Comparison of ENCODE assay signal across 31 cellular contexts in genomic region chr5:152329191-152329590, GRCh38.
DNase-seq lines count a peak whose midpoint lies in the region; ATAC-seq and TF ChIP-seq lines count a peak whose summit lies in the region.
"Had no signal": no experiment of that assay in that cellular context is flagged by ENCODE, and none has a peak within 500 bp of the region (broad histone marks: within the 10 kb centered on the region; RNA-seq: fewer than 3 reads in every experiment).

No MANE protein-coding gene starts in this region.

- no peaks in the 10 kb centered on the region for H3K36me3 ChIP-seq in mammary epithelial cell (ENCODE audit: insufficient read depth, low read length)
- H3K36me3 ChIP-seq: ascending aorta, sigmoid colon, upper lobe of left lung had no signal

- no peak overlapping the region for H3K4me2 ChIP-seq in mammary epithelial cell (ENCODE audit: insufficient read depth, low read depth, low read length)

- intact Hi-C loops in MCF 10A (cut with micrococcal nuclease) (no loop called here), mammary epithelial cell (cut with micrococcal nuclease) (no loop called here)

- no peak for TF ChIP-seq CTCF in MCF 10A (IDR thresholded peaks at IDR 0.05; ENCODE audit: unreplicated experiment)
- no peak for TF ChIP-seq CTCF in mammary epithelial cell (conservative IDR thresholded peaks at IDR 0.05 in 1 of 2, IDR thresholded peaks at IDR 0.05 in 1 of 2; ENCODE audit: extremely low read depth in 1 of 2, insufficient read depth in 1 of 2, low read depth in 1 of 2, low read length in 2 of 2)
- TF ChIP-seq CTCF in epithelial cell of esophagus (IDR thresholded peaks at IDR 0.05; ENCODE audit: insufficient read depth, low read depth, low read length, missing control alignments): no peak
- no peak for TF ChIP-seq CTCF in neural crest cell (conservative IDR thresholded peaks at IDR 0.05)

- CTCF ChIA-PET in MCF 10A (lab: Yijun Ruan, JAX): interaction anchor here (0.7 to 2.4 kb wide), 2 partner anchors 20 to 23 kb away, joined by 3 to 11 read pairs; no protein-coding TSS in a partner anchor
- CTCF ChIA-PET in mammary epithelial cell (lab: Charles Lee; ENCODE audit: low non-redundant PET): no interaction called here

- H3K4me3 Mint-ChIP-seq in MCF 10A (ENCODE audit: unreplicated experiment) (no peak overlapping the region), neural crest cell (no peak overlapping the region)
- H3K4me3 Mint-ChIP-seq in activated T-helper 17 cell treated with anti-CD3 and anti-CD28 coated beads, Interleukin-2, amount 50 U/mL, for 72 hours: no peak overlapping the region
- H3K4me3 Mint-ChIP-seq: activated CD8-positive, alpha-beta T cell treated with anti-CD3 and anti-CD28 coated beads, Interleukin-2, amount 10 ng/mL, durations not matched to agents 7 days and 5 days; activated naive CD8-positive, alpha-beta T cell treated with anti-CD3 and anti-CD28 coated beads for 36 hours; CD8-positive, alpha-beta T cell; dendritic cell treated with granulocyte-macrophage colony-stimulating factor and Interleukin-4, amounts not matched to agents 40 ng/mL and 50 ng/mL, for 4 days; IgD-negative memory B cell; stimulated activated memory B cell treated with anti-CD40 and anti-IgM and Interleukin-4, amounts not matched to agents 10 μg/mL and 1 μg/mL and 100 μg/mL, for 72 hours; T-helper 17 cell had no signal

- H3K27me3 ChIP-seq in mammary epithelial cell (ENCODE audit: insufficient read depth, low read length): no peaks in the 10 kb centered on the region
- H3K27me3 ChIP-seq: ascending aorta, sigmoid colon, upper lobe of left lung had no signal

- H2AFZ ChIP-seq in mammary epithelial cell (ENCODE audit: low read depth, low read length): no peak overlapping the region

- in situ Hi-C loops in mammary epithelial cell (cut with MboI; ENCODE audit: low sequenced_read_pairs in 2 of 2): no loop called here

- H3K36me3 Mint-ChIP-seq in MCF 10A (ENCODE audit: insufficient read depth, unreplicated experiment) (no peaks in the 10 kb centered on the region), neural crest cell (ENCODE audit: low read depth) (peaks cover 4% of the 10 kb centered on the region)
- H3K36me3 Mint-ChIP-seq in activated T-helper 17 cell treated with anti-CD3 and anti-CD28 coated beads, Interleukin-2, amount 50 U/mL, for 72 hours (ENCODE audit: low read depth): no peaks in the 10 kb centered on the region
- H3K36me3 Mint-ChIP-seq: activated naive CD8-positive, alpha-beta T cell treated with anti-CD3 and anti-CD28 coated beads for 36 hours; CD8-positive, alpha-beta T cell; IgD-negative memory B cell; stimulated activated memory B cell treated with anti-CD40 and anti-IgM and Interleukin-4, amounts not matched to agents 10 μg/mL and 1 μg/mL and 100 μg/mL, for 72 hours had no signal

- dilution Hi-C loops in mammary epithelial cell (cut with HindIII; ENCODE audit: low sequenced_read_pairs): no loop called here

- H3K9me3 ChIP-seq in mammary epithelial cell (replicated peaks; ENCODE audit: insufficient read depth, low read length): no peaks in the 10 kb centered on the region

- no peaks in the 10 kb centered on the region for H3K4me1 Mint-ChIP-seq in MCF 10A (ENCODE audit: insufficient read depth, unreplicated experiment)
- H3K4me1 Mint-ChIP-seq in neural crest cell: no peaks in the 10 kb centered on the region
- H3K4me1 Mint-ChIP-seq in activated T-helper 17 cell treated with anti-CD3 and anti-CD28 coated beads, Interleukin-2, amount 50 U/mL, for 72 hours: no peaks in the 10 kb centered on the region
- H3K4me1 Mint-ChIP-seq: activated naive CD8-positive, alpha-beta T cell treated with anti-CD3 and anti-CD28 coated beads for 36 hours; IgD-negative memory B cell; stimulated activated memory B cell treated with anti-CD40 and anti-IgM and Interleukin-4, amounts not matched to agents 10 μg/mL and 1 μg/mL and 100 μg/mL, for 72 hours; T-helper 17 cell had no signal

- no peaks in the 10 kb centered on the region for H3K9me3 Mint-ChIP-seq in MCF 10A (ENCODE audit: unreplicated experiment)
- H3K9me3 Mint-ChIP-seq in neural crest cell: peaks cover 12% of the 10 kb centered on the region
- no peaks in the 10 kb centered on the region for H3K9me3 Mint-ChIP-seq in activated T-helper 17 cell treated with anti-CD3 and anti-CD28 coated beads, Interleukin-2, amount 50 U/mL, for 72 hours
- H3K9me3 Mint-ChIP-seq: dendritic cell treated with granulocyte-macrophage colony-stimulating factor and Interleukin-4, amounts not matched to agents 40 ng/mL and 50 ng/mL, for 4 days had no signal

- H3K27me3 Mint-ChIP-seq in MCF 10A (ENCODE audit: insufficient read depth, unreplicated experiment): no peaks in the 10 kb centered on the region
- H3K27me3 Mint-ChIP-seq in neural crest cell (ENCODE audit: low read depth): no peaks in the 10 kb centered on the region
- H3K27me3 Mint-ChIP-seq in activated T-helper 17 cell treated with anti-CD3 and anti-CD28 coated beads, Interleukin-2, amount 50 U/mL, for 72 hours: peaks cover 13% of the 10 kb centered on the region
- H3K27me3 Mint-ChIP-seq: dendritic cell treated with granulocyte-macrophage colony-stimulating factor and Interleukin-4, amounts not matched to agents 40 ng/mL and 50 ng/mL, for 4 days; T-helper 17 cell had no signal

- H3K27ac Mint-ChIP-seq in MCF 10A (ENCODE audit: low read depth, unreplicated experiment): no peak overlapping the region
- H3K27ac Mint-ChIP-seq in neural crest cell (ENCODE audit: unreplicated experiment): peak overlapping the region; percentile 14
- no peak overlapping the region for H3K27ac Mint-ChIP-seq in activated T-helper 17 cell treated with anti-CD3 and anti-CD28 coated beads, Interleukin-2, amount 50 U/mL, for 72 hours
- H3K27ac Mint-ChIP-seq: activated CD8-positive, alpha-beta T cell treated with anti-CD3 and anti-CD28 coated beads, Interleukin-2, amount 10 ng/mL, durations not matched to agents 7 days and 5 days; activated naive CD8-positive, alpha-beta T cell treated with anti-CD3 and anti-CD28 coated beads for 36 hours; CD8-positive, alpha-beta T cell; dendritic cell treated with granulocyte-macrophage colony-stimulating factor and Interleukin-4, amounts not matched to agents 40 ng/mL and 50 ng/mL, for 4 days; IgD-negative memory B cell; stimulated activated memory B cell treated with anti-CD40 and anti-IgM and Interleukin-4, amounts not matched to agents 10 μg/mL and 1 μg/mL and 100 μg/mL, for 72 hours; T-helper 17 cell had no signal

- H3K79me2 ChIP-seq in mammary epithelial cell (ENCODE audit: insufficient read depth, low read length): no peaks in the 10 kb centered on the region

- no peaks in the 10 kb centered on the region for H4K20me1 ChIP-seq in mammary epithelial cell (ENCODE audit: insufficient read depth, low read length)

- 41% methylated on average over 4 of the region's 4 CpGs for WGBS in mammary epithelial cell (ENCODE audit: low coverage, missing lambda C conversion rate)

- no peak overlapping the region for H3K27ac ChIP-seq in mammary epithelial cell (ENCODE audit: insufficient read depth, low read depth, low read length)
- H3K27ac ChIP-seq: ascending aorta, RWPE1, sigmoid colon, upper lobe of left lung had no signal

- no peak for ATAC-seq in activated T-helper 17 cell treated with anti-CD3 and anti-CD28 coated beads, Interleukin-2, amount 50 U/mL, for 72 hours (replicated peaks)
- ATAC-seq: activated CD8-positive, alpha-beta T cell treated with anti-CD3 and anti-CD28 coated beads, Interleukin-2, amount 10 ng/mL, durations not matched to agents 7 days and 5 days; CD8-positive, alpha-beta T cell; SK-N-SH treated with all-trans-retinoic acid at 6 μM for 48 hours; stimulated activated memory B cell treated with anti-CD40 and anti-IgM and Interleukin-4, amounts not matched to agents 10 μg/mL and 1 μg/mL and 100 μg/mL, for 72 hours; T-helper 17 cell had no signal

- BruUV-seq in MCF 10A (replicated peaks; lab: Mats Ljungman, UMichigan) (no TSS peak), mammary epithelial cell (replicated peaks; lab: Mats Ljungman, UMichigan) (no TSS peak)

- no peak overlapping the region for H3K4me3 ChIP-seq in mammary epithelial cell (replicated peaks in 1 of 3; ENCODE audit: insufficient read depth in 1 of 3, low read depth in 2 of 3, low read length in 3 of 3)
- no peak overlapping the region for H3K4me3 ChIP-seq in epithelial cell of esophagus (ENCODE audit: low read length)
- H3K4me3 ChIP-seq: ascending aorta, sigmoid colon, upper lobe of left lung had no signal

- DNase-seq in MCF 10A (ENCODE audit: unreplicated experiment) (peak; percentile 11), mammary epithelial cell (no peak), NCI-H345 treated with DMSO at 0.1 percent for 48 hours (lab: John Stamatoyannopoulos, UW; ENCODE audit: unreplicated experiment) (peak; percentile 48), epithelial cell of esophagus (ENCODE audit: low read depth) (peak; percentile 7), neural crest cell (ENCODE audit: low read depth, low spot score) (no peak), dedifferentiated amniotic fluid mesenchymal stem cell (ENCODE audit: extremely low spot score) (no peak)
- no peak for DNase-seq in activated naive CD4-positive, alpha-beta T cell treated with anti-CD3 and anti-CD28 coated beads, Interleukin-2, amount 50 U/mL, for 16 hours
- DNase-seq: activated CD4-positive, alpha-beta T cell treated with anti-CD3 and anti-CD28 coated beads for 1 hour; activated CD8-positive, alpha-beta T cell treated with anti-CD3 and anti-CD28 coated beads, Interleukin-2, amount 10 ng/mL, durations not matched to agents 7 days and 5 days; activated effector memory CD4-positive, alpha-beta T cell treated with Interleukin-2 at 50 U/mL for 16 hours; activated naive CD8-positive, alpha-beta T cell treated with anti-CD3 and anti-CD28 coated beads for 36 hours; caudate nucleus; CD8-positive, alpha-beta T cell; DMS79; GF-D8; glutamatergic neuron; NCI-H1092; NCI-H526 treated with DMSO at 0.1 percent for 48 hours; posterior cingulate gyrus; sigmoid colon; stimulated activated CD4-positive, alpha-beta T cell treated with anti-CD3 and anti-CD28 coated beads, Interleukin-4, amount 100 ng/mL, for 4 hours; substantia nigra; T-helper 17 cell; upper lobe of left lung had no signal

- no peaks in the 10 kb centered on the region for H3K4me1 ChIP-seq in mammary epithelial cell (ENCODE audit: insufficient read depth, low read length)
- H3K4me1 ChIP-seq: ascending aorta, sigmoid colon, upper lobe of left lung had no signal

- POLR2A ChIA-PET in MCF 10A (lab: Yijun Ruan, JAX): no interaction called here

- no peak overlapping the region for H3K9ac ChIP-seq in mammary epithelial cell (ENCODE audit: insufficient read depth, low read length)

Comparison
In these comparisons a context has a peak if more than half of its experiments do, and no peak if none do; other contexts are left out.
1. DNase-seq: peak in MCF 10A (single experiment), NCI-H345 treated with DMSO at 0.1 percent for 48 hours (single experiment) and epithelial cell of esophagus (single experiment); none in mammary epithelial cell (single experiment), neural crest cell (single experiment), activated naive CD4-positive, alpha-beta T cell treated with anti-CD3 and anti-CD28 coated beads, Interleukin-2, amount 50 U/mL, for 16 hours (single experiment) and dedifferentiated amniotic fluid mesenchymal stem cell (single experiment).